In the genomic region with DNA sequence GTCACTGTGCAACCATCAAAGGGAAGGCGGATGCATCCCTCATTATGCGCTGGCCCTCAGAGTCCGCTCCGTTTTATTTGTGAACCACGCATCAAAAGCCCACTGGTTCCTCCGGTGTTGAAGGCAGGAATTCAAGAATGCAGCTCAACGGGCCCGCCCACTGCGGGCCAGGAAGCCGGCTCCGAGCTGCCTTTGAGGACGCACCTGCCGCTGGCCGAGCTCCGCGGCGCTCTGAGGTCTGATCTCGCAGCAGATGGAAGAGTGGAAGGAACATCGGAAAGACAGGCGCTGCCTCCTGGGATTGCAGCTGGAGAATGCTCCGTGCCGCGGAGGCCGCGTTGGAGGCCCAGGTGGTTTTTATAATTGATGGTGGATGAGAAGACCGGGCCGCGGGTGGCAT, we compare ENCODE assay signal across 27 cellular contexts. TPM values are rescaled to one million over a fixed set of nuclear protein-coding genes. Genes with fewer than 3 reads are reported as not detected.
DNase-seq lines count a peak whose midpoint lies in the region; ATAC-seq and TF ChIP-seq lines count a peak whose summit lies in the region.
"Had no signal": no experiment of that assay in that cellular context is flagged by ENCODE, and none has a peak within 500 bp of the region (broad histone marks: within the 10 kb centered on the region; RNA-seq: fewer than 3 reads in every experiment).

No MANE protein-coding gene starts in this region.

- H3K27me3 ChIP-seq in neural progenitor cell: peaks cover 46% of the 10 kb centered on the region
- no peaks in the 10 kb centered on the region for H3K27me3 ChIP-seq in Karpas-422 (ENCODE audit: low read length)

- H3F3A ChIP-seq in neural progenitor cell (ENCODE audit: low read depth): no peaks in the 10 kb centered on the region

- peaks cover 24% of the 10 kb centered on the region for H3K4me1 Mint-ChIP-seq in neural progenitor cell
- H3K4me1 Mint-ChIP-seq: activated B cell treated with CpG ODN at 0.5 μM for 24 hours; B cell; CD8-positive, alpha-beta memory T cell; memory B cell had no signal

- H3K4me3 ChIP-seq in neural progenitor cell (no peak overlapping the region), Karpas-422 (ENCODE audit: low read length) (no peak overlapping the region)
- H3K4me3 ChIP-seq: A549 had no signal

- H3K4me1 ChIP-seq in neural progenitor cell: peaks cover 18% of the 10 kb centered on the region
- H3K4me1 ChIP-seq in Karpas-422 (ENCODE audit: low read length): no peaks in the 10 kb centered on the region
- H3K4me1 ChIP-seq: A549 had no signal

- H3K79me2 ChIP-seq in neural progenitor cell (ENCODE audit: low read depth): no peaks in the 10 kb centered on the region
- no peaks in the 10 kb centered on the region for H3K79me2 ChIP-seq in Karpas-422 (ENCODE audit: low read length)

- no peaks in the 10 kb centered on the region for H3K9me3 Mint-ChIP-seq in neural progenitor cell
- H3K9me3 Mint-ChIP-seq: activated B cell treated with CpG ODN at 0.5 μM for 24 hours; activated T-helper 1 cell treated with anti-CD3 and anti-CD28 coated beads, Interleukin-12 subunit alpha, Interleukin-12 subunit beta, Interleukin-2, Interleukin-4 antibody, amounts not matched to agents 30 ng/mL and 10 ng/mL and 1 ng/mL, durations not matched to agents 14 hours and 24 hours and 36 hours; CD8-positive, alpha-beta memory T cell had no signal

- no peaks in the 10 kb centered on the region for H4K20me1 ChIP-seq in neural progenitor cell (ENCODE audit: low read depth)
- no peaks in the 10 kb centered on the region for H4K20me1 ChIP-seq in Karpas-422 (ENCODE audit: insufficient read depth, low read depth, low read length)

- peaks cover 2% of the 10 kb centered on the region for H3K36me3 Mint-ChIP-seq in neural progenitor cell
- H3K36me3 Mint-ChIP-seq: CD8-positive, alpha-beta memory T cell had no signal

- H2AFZ ChIP-seq in neural progenitor cell (replicated peaks) (peak overlapping the region; percentile 47), Karpas-422 (ENCODE audit: low read length) (no peak overlapping the region)

- H3K27ac Mint-ChIP-seq in neural progenitor cell: peak overlapping the region; percentile 80
- H3K27ac Mint-ChIP-seq: activated B cell treated with CpG ODN at 0.5 μM for 24 hours; activated T-helper 1 cell treated with anti-CD3 and anti-CD28 coated beads, Interleukin-12 subunit alpha, Interleukin-12 subunit beta, Interleukin-2, Interleukin-4 antibody, amounts not matched to agents 30 ng/mL and 10 ng/mL and 1 ng/mL, durations not matched to agents 14 hours and 24 hours and 36 hours; B cell; CD8-positive, alpha-beta memory T cell; memory B cell had no signal

- H3K9me3 ChIP-seq in neural progenitor cell (ENCODE audit: low read depth) (no peaks in the 10 kb centered on the region), Karpas-422 (ENCODE audit: low read length) (no peaks in the 10 kb centered on the region)
- H3K9me3 ChIP-seq: A549, SK-N-SH had no signal

- TF ChIP-seq CTCF in neural progenitor cell (IDR thresholded peaks at IDR 0.05): no peak

- peak overlapping the region; percentile 38 for H3K4me2 ChIP-seq in neural progenitor cell
- no peak overlapping the region for H3K4me2 ChIP-seq in Karpas-422 (ENCODE audit: low read depth, low read length, poor library complexity, severe bottlenecking)
- H3K4me2 ChIP-seq: A549, SK-N-SH had no signal

- ATAC-seq in HG03039 (IDR thresholded peaks at IDR 0.05; ENCODE audit: unreplicated experiment): no peak

- peaks cover 17% of the 10 kb centered on the region for H3K27me3 Mint-ChIP-seq in neural progenitor cell (ENCODE audit: insufficient read depth, low read depth)
- H3K27me3 Mint-ChIP-seq: activated B cell treated with CpG ODN at 0.5 μM for 24 hours had no signal

- H3K4me3 Mint-ChIP-seq in neural progenitor cell: peak overlapping the region; percentile 46
- H3K4me3 Mint-ChIP-seq: activated B cell treated with CpG ODN at 0.5 μM for 24 hours; activated T-helper 1 cell treated with anti-CD3 and anti-CD28 coated beads, Interleukin-12 subunit alpha, Interleukin-12 subunit beta, Interleukin-2, Interleukin-4 antibody, amounts not matched to agents 30 ng/mL and 10 ng/mL and 1 ng/mL, durations not matched to agents 14 hours and 24 hours and 36 hours; B cell; CD8-positive, alpha-beta memory T cell; memory B cell had no signal

- no peak overlapping the region for H3K27ac ChIP-seq in neural progenitor cell
- no peak overlapping the region for H3K27ac ChIP-seq in Karpas-422 (ENCODE audit: low read length)
- H3K27ac ChIP-seq: A549, RWPE1 had no signal

- H3K9ac ChIP-seq in neural progenitor cell (no peak overlapping the region), Karpas-422 (ENCODE audit: low read length) (no peak overlapping the region)
- H3K9ac ChIP-seq: SK-N-SH had no signal

- DNase-seq in NCI-H2196 (lab: John Stamatoyannopoulos, UW; ENCODE audit: unreplicated experiment) (peak; percentile 22), NCI-H2196 treated with DMSO at 0.1 percent for 48 hours (lab: John Stamatoyannopoulos, UW; ENCODE audit: unreplicated experiment) (no peak), ELF-1 (ENCODE audit: low read depth, low spot score) (peak; percentile 81), ecto neural progenitor cell (ENCODE audit: low spot score) (peak; percentile 68), neural progenitor cell (ENCODE audit: low spot score) (peak; percentile 81), Karpas-422 (no peak), cerebellum (ENCODE audit: low spot score) (no peak)
- DNase-seq: activated B cell treated with CpG ODN at 0.5 μM for 24 hours; activated naive CD4-positive, alpha-beta T cell treated with anti-CD3 and anti-CD28 coated beads, Interleukin-2, amount 50 U/mL, for 16 hours; amygdala; caudate nucleus; CD8-positive, alpha-beta memory T cell; dermis blood vessel endothelial cell; HCEC 1CT; Kasumi-1; NCI-H1930; occipital lobe; SK-N-SH; small intestine had no signal

- H3K9me2 ChIP-seq in Karpas-422 (replicated peaks; ENCODE audit: insufficient read depth, low read length): no peaks in the 10 kb centered on the region
- H3K9me2 ChIP-seq: SK-N-SH had no signal

- H3K36me3 ChIP-seq in neural progenitor cell (no peaks in the 10 kb centered on the region), Karpas-422 (ENCODE audit: insufficient read depth, low read length) (no peaks in the 10 kb centered on the region)

RNA-seq across cellular contexts. Expression of gene ADGRA1, which starts 56.9 kb away (rescaled TPM):
- total RNA-seq in neural progenitor cell (ENCODE audit: low replicate concordance) (not detected in 2 replicates), cerebellum (3.4 TPM)
- total RNA-seq in Karpas-422 (2014; rRNA removed; shearing (Covaris generic); ENCODE audit: low replicate concordance): not detected in 2 replicates
- total RNA-seq: activated B cell treated with CpG ODN at 0.5 μM for 24 hours; activated T-helper 1 cell treated with anti-CD3 and anti-CD28 coated beads, Interleukin-12 subunit alpha, Interleukin-12 subunit beta, Interleukin-2, Interleukin-4 antibody, amounts not matched to agents 30 ng/mL and 10 ng/mL and 1 ng/mL, durations not matched to agents 14 hours and 24 hours and 36 hours; B cell; CD8-positive, alpha-beta memory T cell; Daoy; dermis blood vessel endothelial cell; T-helper 2 cell treated with Interferon-gamma antibody and Interleukin-4, amounts not matched to agents 100 ng/mL and 5 ng/mL, for 36 hours had no signal

Comparison
In these comparisons a context has a peak if more than half of its experiments do, and no peak if none do; other contexts are left out.
1. DNase-seq: peak in NCI-H2196 (single experiment), ELF-1 (single experiment), ecto neural progenitor cell (single experiment) and neural progenitor cell (single experiment); none in NCI-H2196 treated with DMSO at 0.1 percent for 48 hours (single experiment), Karpas-422 (single experiment) and cerebellum (single experiment).